Comparison of ENCODE assay signal across 10 cellular contexts in the genomic region with DNA sequence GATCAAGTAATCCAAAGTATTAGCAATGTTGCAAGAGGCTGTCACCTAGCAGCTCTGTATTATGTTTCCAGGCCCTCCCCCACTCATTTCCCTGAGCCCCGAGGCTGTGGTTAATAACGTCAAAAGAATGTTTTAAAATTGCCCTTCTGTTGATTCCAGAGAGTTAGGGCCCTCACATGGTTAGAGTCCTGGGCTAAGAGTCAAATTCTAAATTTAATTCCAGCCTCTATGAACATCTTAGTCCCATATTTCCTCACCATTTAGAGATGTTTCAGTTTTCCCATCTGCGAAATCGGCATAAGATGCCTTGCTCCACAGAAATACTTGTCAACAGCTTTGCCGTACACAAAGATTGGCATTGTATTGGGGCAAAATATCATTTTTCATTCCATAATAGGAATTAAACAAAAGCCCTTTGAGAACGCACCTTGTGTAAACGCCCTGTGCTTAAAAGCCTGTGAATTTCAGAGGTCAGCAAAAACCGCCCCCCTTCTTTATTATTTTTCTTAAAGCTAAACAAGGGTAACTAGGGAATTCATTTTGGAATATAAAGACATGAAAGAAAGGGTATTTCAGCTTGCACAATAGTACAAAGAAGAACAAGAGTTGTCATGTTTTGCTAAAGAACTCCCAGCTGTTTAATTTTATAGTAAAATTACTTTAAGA.
DNase-seq lines count a peak whose midpoint lies in the region; ATAC-seq and TF ChIP-seq lines count a peak whose summit lies in the region.
"Had no signal": no experiment of that assay in that cellular context is flagged by ENCODE, and none has a peak within 500 bp of the region (broad histone marks: within the 10 kb centered on the region; RNA-seq: fewer than 3 reads in every experiment).

No MANE protein-coding gene starts in this region.

- H3K27ac ChIP-seq in upper lobe of right lung: peak overlapping the region; percentile 70

- no peaks in the 10 kb centered on the region for H3K9me3 ChIP-seq in upper lobe of right lung

- POLR2A ChIA-PET in HEK293T (lab: Yijun Ruan, JAX): interaction anchor here (1.0 to 2.5 kb wide), 3 partner anchors 9 to 17 kb away, joined by 3 to 15 read pairs (median 4); no protein-coding TSS in a partner anchor

- no peaks in the 10 kb centered on the region for H3K27me3 Mint-ChIP-seq in activated T-helper 17 cell treated with anti-CD3 and anti-CD28 coated beads, Interleukin-2, amount 50 U/mL, for 72 hours

- peak overlapping the region; percentile 67 for H3K27ac Mint-ChIP-seq in activated T-helper 17 cell treated with anti-CD3 and anti-CD28 coated beads, Interleukin-2, amount 50 U/mL, for 72 hours

- H3K9me3 Mint-ChIP-seq in activated T-helper 17 cell treated with anti-CD3 and anti-CD28 coated beads, Interleukin-2, amount 50 U/mL, for 72 hours: no peaks in the 10 kb centered on the region

- H3K27me3 ChIP-seq in upper lobe of right lung: no peaks in the 10 kb centered on the region

- H3K4me3 ChIP-seq in upper lobe of right lung: no peak overlapping the region

- H3K4me1 Mint-ChIP-seq in activated T-helper 17 cell treated with anti-CD3 and anti-CD28 coated beads, Interleukin-2, amount 50 U/mL, for 72 hours: peaks cover 47% of the 10 kb centered on the region

- H3K4me1 ChIP-seq in upper lobe of right lung: peaks cover 22% of the 10 kb centered on the region

- CTCF ChIA-PET in HEK293T (lab: Yijun Ruan, JAX): interaction anchor here (0.7 to 3.4 kb wide), 5 partner anchors 12 to 212 kb away, joined by 3 to 21 read pairs (median 9); no protein-coding TSS in a partner anchor

- no peak for TF ChIP-seq CTCF in upper lobe of right lung (IDR thresholded peaks at IDR 0.05)

- ATAC-seq in Right ventricle myocardium superior (ENCODE audit: poor library complexity) (peak; percentile 16), Right ventricle myocardium inferior (no peak), upper lobe of right lung (peak; percentile 19), GM18511 (IDR thresholded peaks at IDR 0.05; ENCODE audit: unreplicated experiment) (no peak), HG02973 (IDR thresholded peaks at IDR 0.05; ENCODE audit: unreplicated experiment) (no peak)
- no peak for ATAC-seq in activated T-helper 17 cell treated with anti-CD3 and anti-CD28 coated beads, Interleukin-2, amount 50 U/mL, for 72 hours (replicated peaks)

- no peaks in the 10 kb centered on the region for H3K36me3 ChIP-seq in upper lobe of right lung

- H3K4me3 Mint-ChIP-seq in activated T-helper 17 cell treated with anti-CD3 and anti-CD28 coated beads, Interleukin-2, amount 50 U/mL, for 72 hours: peak overlapping the region; percentile 63

- DNase-seq in Right ventricle myocardium superior (no peak), Right ventricle myocardium inferior (ENCODE audit: missing footprints) (no peak), kidney tubule cell (ENCODE audit: low spot score) (peak; percentile 48), upper lobe of right lung (no peak), HEK293T (ENCODE audit: extremely low spot score) (no peak)
- DNase-seq: RPMI8226; stimulated activated CD4-positive, alpha-beta T cell treated with anti-CD3 and anti-CD28 coated beads, Interleukin-4, amount 100 ng/mL, for 24 hours had no signal

- intact Hi-C loops in Right ventricle myocardium superior (cut with DNase I): loop anchor here (2.0 kb wide), 2 partner anchors 138 to 208 kb away; no protein-coding TSS in a partner anchor
- intact Hi-C loops in Right ventricle myocardium inferior (cut with DNase I): loop anchor here (5.0 kb wide), 1 partner anchor 160 kb away; no protein-coding TSS in a partner anchor
- intact Hi-C loops in upper lobe of right lung (cut with DNase I): loop anchor here (10.0 kb wide), 1 partner anchor 198 kb away; no protein-coding TSS in a partner anchor

- peaks cover 39% of the 10 kb centered on the region for H3K36me3 Mint-ChIP-seq in activated T-helper 17 cell treated with anti-CD3 and anti-CD28 coated beads, Interleukin-2, amount 50 U/mL, for 72 hours (ENCODE audit: low read depth)

TF ChIP-seq in HEK293T, 16 proteins besides CTCF, POLR2A, EP300 and RAD21:
- no peak for TF ChIP-seq ZNF384 (IDR thresholded peaks at IDR 0.05)
- TF ChIP-seq HDGF (IDR thresholded peaks at IDR 0.05; ENCODE audit: borderline replicate concordance): no peak
- no peak for TF ChIP-seq SUZ12 (IDR thresholded peaks at IDR 0.05)
- TF ChIP-seq L3MBTL2 (conservative IDR thresholded peaks at IDR 0.05): no peak
- TF ChIP-seq BHLHE40 (IDR thresholded peaks at IDR 0.05; ENCODE audit: borderline replicate concordance): no peak
- no peak for TF ChIP-seq TARDBP (IDR thresholded peaks at IDR 0.05)
- TF ChIP-seq SP1 (IDR thresholded peaks at IDR 0.05): no peak

Comparison
In these comparisons a context has a peak if more than half of its experiments do, and no peak if none do; other contexts are left out.
1. ATAC-seq: peak in Right ventricle myocardium superior (single experiment) and upper lobe of right lung (single experiment); none in Right ventricle myocardium inferior (single experiment), activated T-helper 17 cell treated with anti-CD3 and anti-CD28 coated beads, Interleukin-2, amount 50 U/mL, for 72 hours (single experiment), GM18511 (single experiment) and HG02973 (single experiment).